ENCODE assay signal across 20 cellular contexts in genomic region chr7:98267305-98267704, GRCh38. TPM values are rescaled to one million over a fixed set of nuclear protein-coding genes. Genes with fewer than 3 reads are reported as not detected.
A peak's percentile ranks its signal among the peaks of the same experiment; 100 is the strongest.
DNase-seq lines count a peak whose midpoint lies in the region; ATAC-seq and TF ChIP-seq lines count a peak whose summit lies in the region.
"Had no signal": no experiment of that assay in that cellular context is flagged by ENCODE, and none has a peak within 500 bp of the region (broad histone marks: within the 10 kb centered on the region; RNA-seq: fewer than 3 reads in every experiment).

No MANE protein-coding gene starts in this region.

- no peak overlapping the region for H3K4me3 Mint-ChIP-seq in MCF 10A (ENCODE audit: unreplicated experiment)
- no peak overlapping the region for H3K4me3 Mint-ChIP-seq in naive thymus-derived CD4-positive, alpha-beta T cell
- H3K4me3 Mint-ChIP-seq: B cell; CD4-positive, CD25-positive, alpha-beta regulatory T cell; CD8-positive, alpha-beta memory T cell had no signal

- POLR2A ChIA-PET in MCF 10A (lab: Yijun Ruan, JAX) = interaction anchor here (0.9 to 2.1 kb wide), 3 partner anchors 13 to 17 kb away, joined by 3 to 7 read pairs (median 6); partner anchors contain the start of gene TECPR1
- POLR2A ChIA-PET in naive thymus-derived CD4-positive, alpha-beta T cell (lab: Charles Lee) = interaction anchor here (0.8 to 1.8 kb wide), 4 partner anchors 10 to 16 kb away, joined by 3 to 10 read pairs (median 4); no protein-coding TSS in a partner anchor

- H3K9me3 Mint-ChIP-seq in MCF 10A (ENCODE audit: unreplicated experiment) = no peaks in the 10 kb centered on the region
- H3K9me3 Mint-ChIP-seq in naive thymus-derived CD4-positive, alpha-beta T cell = no peaks in the 10 kb centered on the region
- H3K9me3 Mint-ChIP-seq: CD4-positive, CD25-positive, alpha-beta regulatory T cell; CD8-positive, alpha-beta memory T cell had no signal

- H3K36me3 Mint-ChIP-seq in MCF 10A (ENCODE audit: insufficient read depth, unreplicated experiment) = no peaks in the 10 kb centered on the region
- H3K36me3 Mint-ChIP-seq in naive thymus-derived CD4-positive, alpha-beta T cell = peaks cover 0 to 14% (median 5%) of the 10 kb centered on the region in 5 donors

- TF ChIP-seq CTCF in MCF 10A (IDR thresholded peaks at IDR 0.05; ENCODE audit: unreplicated experiment) = peak; percentile 0
- TF ChIP-seq CTCF in breast epithelium (IDR thresholded peaks at IDR 0.05) = no peak
- TF ChIP-seq CTCF in upper lobe of right lung (IDR thresholded peaks at IDR 0.05) = no peak

- no peak overlapping the region for H3K27ac ChIP-seq in breast epithelium
- H3K27ac ChIP-seq in naive thymus-derived CD4-positive, alpha-beta T cell (ENCODE audit: low read depth, low read length) = no peak overlapping the region
- no peak overlapping the region for H3K27ac ChIP-seq in upper lobe of right lung
- H3K27ac ChIP-seq: 22Rv1, BLaER1, C4-2B, GM23248 had no signal

- CTCF ChIA-PET in MCF 10A (lab: Yijun Ruan, JAX) = interaction anchor here (0.5 to 1.6 kb wide), 7 partner anchors 11 to 245 kb away, joined by 3 to 8 read pairs (median 3); no protein-coding TSS in a partner anchor
- CTCF ChIA-PET in naive thymus-derived CD4-positive, alpha-beta T cell (lab: Charles Lee) = interaction anchor here (1.1 kb wide), 2 partner anchors 13 to 14 kb away, joined by 4 read pairs; no protein-coding TSS in a partner anchor

- BruUV-seq in MCF 10A (replicated peaks; lab: Mats Ljungman, UMichigan) = no TSS peak

- DNase-seq in MCF 10A (ENCODE audit: unreplicated experiment) = no peak
- DNase-seq in breast epithelium (ENCODE audit: low spot score in 2 of 2) = no peak
- no peak for DNase-seq in naive thymus-derived CD4-positive, alpha-beta T cell
- DNase-seq in upper lobe of right lung = no peak
- no peak for DNase-seq in OCI-M2 (lab: John Stamatoyannopoulos, UW; ENCODE audit: unreplicated experiment)
- DNase-seq in activated gamma-delta T cell treated with Interleukin-2 at 50 U/mL for 16 hours = no peak
- DNase-seq: CD8-positive, alpha-beta memory T cell; DMS 273 treated with DMSO at 0.1 percent for 48 hours; DMS79; GDM1; H7; HCEC 1CT had no signal

- TF ChIP-seq POLR2A in breast epithelium (IDR thresholded peaks at IDR 0.05) = no peak

- no peaks in the 10 kb centered on the region for H3K27me3 Mint-ChIP-seq in MCF 10A (ENCODE audit: insufficient read depth, unreplicated experiment)
- no peaks in the 10 kb centered on the region for H3K27me3 Mint-ChIP-seq in naive thymus-derived CD4-positive, alpha-beta T cell
- H3K27me3 Mint-ChIP-seq: B cell; CD8-positive, alpha-beta memory T cell had no signal

- no peaks in the 10 kb centered on the region for H3K9me3 ChIP-seq in breast epithelium
- no peaks in the 10 kb centered on the region for H3K9me3 ChIP-seq in naive thymus-derived CD4-positive, alpha-beta T cell (ENCODE audit: control insufficient read depth in 2 of 3, low read length in 3 of 3)
- H3K9me3 ChIP-seq in upper lobe of right lung = no peaks in the 10 kb centered on the region
- H3K9me3 ChIP-seq: BLaER1 had no signal

- H3K4me3 ChIP-seq in breast epithelium = no peak overlapping the region
- no peak overlapping the region for H3K4me3 ChIP-seq in naive thymus-derived CD4-positive, alpha-beta T cell (ENCODE audit: low read length)
- no peak overlapping the region for H3K4me3 ChIP-seq in upper lobe of right lung
- H3K4me3 ChIP-seq: BLaER1, GM12878, GM23248 had no signal

- no peak for ATAC-seq in naive thymus-derived CD4-positive, alpha-beta T cell
- peak; percentile 77 for ATAC-seq in upper lobe of right lung

- H3K27ac Mint-ChIP-seq in MCF 10A (ENCODE audit: low read depth, unreplicated experiment) = no peak overlapping the region
- H3K27ac Mint-ChIP-seq in naive thymus-derived CD4-positive, alpha-beta T cell = peak overlapping the region in 7 of 9 donors; percentile 12 to 60 (median 28)
- H3K27ac Mint-ChIP-seq: B cell had no signal

- no peaks in the 10 kb centered on the region for H3K4me1 Mint-ChIP-seq in MCF 10A (ENCODE audit: insufficient read depth, unreplicated experiment)
- H3K4me1 Mint-ChIP-seq in naive thymus-derived CD4-positive, alpha-beta T cell = peaks cover 6 to 17% (median 15%) of the 10 kb centered on the region in 7 donors
- H3K4me1 Mint-ChIP-seq: B cell had no signal

- H3K27me3 ChIP-seq in breast epithelium (no peaks in the 10 kb centered on the region), upper lobe of right lung (no peaks in the 10 kb centered on the region)
- H3K27me3 ChIP-seq in naive thymus-derived CD4-positive, alpha-beta T cell (ENCODE audit: control insufficient read depth in 2 of 2, insufficient read depth in 2 of 2, low read length in 2 of 2) = no peaks in the 10 kb centered on the region
- H3K27me3 ChIP-seq: BLaER1 had no signal

- H3K4me1 ChIP-seq in breast epithelium (no peaks in the 10 kb centered on the region), upper lobe of right lung (no peaks in the 10 kb centered on the region)
- H3K4me1 ChIP-seq in naive thymus-derived CD4-positive, alpha-beta T cell (ENCODE audit: control insufficient read depth in 2 of 2, insufficient read depth in 2 of 2, low read length in 2 of 2) = no peaks in the 10 kb centered on the region
- H3K4me1 ChIP-seq: BLaER1 had no signal

- H3K36me3 ChIP-seq in breast epithelium (no peaks in the 10 kb centered on the region), upper lobe of right lung (no peaks in the 10 kb centered on the region)
- H3K36me3 ChIP-seq in naive thymus-derived CD4-positive, alpha-beta T cell (ENCODE audit: control insufficient read depth in 2 of 3, insufficient read depth in 3 of 3, low read length in 3 of 3) = no peaks in the 10 kb centered on the region

- intact Hi-C loops in MCF 10A (cut with micrococcal nuclease) (no loop called here), breast epithelium (cut with DNase I; ENCODE audit: low total_unique reads) (no loop called here), upper lobe of right lung (cut with DNase I) (no loop called here)
- intact Hi-C loops in naive thymus-derived CD4-positive, alpha-beta T cell (cut with micrococcal nuclease) = loop anchor here in 1 of 2 donors (1.0 to 2.0 kb wide), 3 partner anchors 13 to 133 kb away; partner anchors contain the start of genes BAIAP2L1 and BRI3

RNA-seq across cellular contexts. Expression of gene BRI3, which starts 14.2 kb away (rescaled TPM):
- total RNA-seq in MCF 10A (2022) (154 and 246 TPM in 2 replicates), breast epithelium (10 to 100 TPM; 38.8 to 85.5 (median 56.4) TPM), upper lobe of right lung (530 TPM)
- 100 to 1,000 TPM in 1 of 5 experiments, 10 to 100 TPM in 4; 73.1 to 194 (median 86.5) TPM for total RNA-seq in naive thymus-derived CD4-positive, alpha-beta T cell
- polyA plus RNA-seq in naive thymus-derived CD4-positive, alpha-beta T cell = 10 to 100 TPM; 17.8 to 20.3 TPM

RNA-seq across cellular contexts. Expression of gene TECPR1, which starts 15.3 kb away (rescaled TPM):
- 15.4 and 21.1 TPM in 2 replicates for total RNA-seq in MCF 10A (2022)
- total RNA-seq in breast epithelium = 10 to 100 TPM; 14.7 to 29.7 (median 28.8) TPM
- total RNA-seq in naive thymus-derived CD4-positive, alpha-beta T cell = 100 to 1,000 TPM in 4 of 5 experiments, 10 to 100 TPM in 1; 82.4 to 203 (median 134) TPM
- 10 to 100 TPM; 21.0 to 32.3 TPM for polyA plus RNA-seq in naive thymus-derived CD4-positive, alpha-beta T cell
- total RNA-seq in upper lobe of right lung = 55.2 TPM

RNA-seq across cellular contexts. Expression of gene BHLHA15, which starts 56.1 kb away (rescaled TPM):
- total RNA-seq in MCF 10A (2022) = 3.2 and 6.0 TPM in 2 replicates
- 1 to 10 TPM in 1 of 3 donors, under 1 TPM in 1, not detected in 1; 0.59 to 2.3 TPM for total RNA-seq in breast epithelium
- total RNA-seq in naive thymus-derived CD4-positive, alpha-beta T cell = under 1 TPM in 2 of 5 experiments, not detected in 3; 0.39 to 0.80 TPM
- not detected for polyA plus RNA-seq in naive thymus-derived CD4-positive, alpha-beta T cell
- 0.81 TPM for total RNA-seq in upper lobe of right lung
- total RNA-seq: CD4-positive, CD25-positive, alpha-beta regulatory T cell; CD8-positive, alpha-beta memory T cell; GM23248 had no signal
- polyA plus RNA-seq: AG04450; CD4-positive, CD25-positive, alpha-beta regulatory T cell; CD8-positive, alpha-beta memory T cell; GM23248 had no signal
